Comparison of ENCODE assay signal across 8 cellular contexts in the genomic region with DNA sequence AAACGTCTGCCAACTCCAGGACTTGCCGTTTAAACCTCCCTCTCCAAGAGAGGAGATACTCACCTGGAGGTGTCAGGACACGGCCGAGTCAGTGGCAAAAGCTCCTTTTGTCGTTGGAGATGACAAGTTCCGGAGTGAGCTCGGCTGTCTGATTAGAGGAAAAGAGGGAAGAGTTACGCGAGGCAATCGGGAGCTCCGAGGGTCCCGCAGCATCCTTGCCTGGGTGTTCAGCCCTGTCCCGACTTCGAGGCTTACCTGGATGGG. TPM values are rescaled to one million over a fixed set of nuclear protein-coding genes. Genes with fewer than 3 reads are reported as not detected.
A peak's percentile ranks its signal among the peaks of the same experiment; 100 is the strongest.
DNase-seq lines count a peak whose midpoint lies in the region; ATAC-seq and TF ChIP-seq lines count a peak whose summit lies in the region.

No MANE protein-coding gene starts in this region.

- peaks cover 66% of the 10 kb centered on the region for H3K4me1 Mint-ChIP-seq in CD8-positive, alpha-beta T cell (ENCODE audit: low read depth)

- H3K4me1 ChIP-seq in CD8-positive, alpha-beta T cell (ENCODE audit: insufficient read depth, low read length), result peaks cover 59% of the 10 kb centered on the region
- H3K4me1 ChIP-seq in NT2/D1 (ENCODE audit: insufficient read depth, insufficient read length) (peaks cover 3% of the 10 kb centered on the region), neuronal stem cell (ENCODE audit: control insufficient read depth in 2 of 2, insufficient read depth in 1 of 2, low read depth in 1 of 2, low read length in 2 of 2) (peaks cover 47 to 52% of the 10 kb centered on the region in 2 donors)
- peaks cover 34% of the 10 kb centered on the region for H3K4me1 ChIP-seq in effector memory CD4-positive, alpha-beta T cell (ENCODE audit: control insufficient read depth, insufficient read depth, low read length, poor library complexity, severe bottlenecking)

- H3K36me3 ChIP-seq in CD8-positive, alpha-beta T cell (ENCODE audit: insufficient read depth, low read length), result no peaks in the 10 kb centered on the region
- H3K36me3 ChIP-seq in NT2/D1 (ENCODE audit: insufficient read depth, insufficient read length, low read length), result peaks cover 20% of the 10 kb centered on the region
- no peaks in the 10 kb centered on the region for H3K36me3 ChIP-seq in effector memory CD4-positive, alpha-beta T cell (ENCODE audit: control insufficient read depth, insufficient read depth, low read length)
- peaks cover 0 to 24% of the 10 kb centered on the region in 2 donors for H3K36me3 ChIP-seq in neuronal stem cell (replicated peaks in 1 of 2; ENCODE audit: control insufficient read depth in 2 of 2, insufficient read depth in 2 of 2, low read length in 2 of 2)

- H3K4me3 Mint-ChIP-seq in CD8-positive, alpha-beta T cell, result peak overlapping the region; percentile 81

- CTCF ChIA-PET in CD8-positive, alpha-beta T cell (lab: Charles Lee), result interaction anchor here (0.8 to 23.4 kb wide), 12 partner anchors 9 to 133 kb away, joined by 3 to 1167 read pairs (median 4); a partner anchor contains a TSS

- no peak for TF ChIP-seq CTCF in CD8-positive, alpha-beta T cell (IDR thresholded peaks at IDR 0.05)

- peak overlapping the region; percentile 39 for H3K14ac ChIP-seq in neuronal stem cell (ENCODE audit: low read length)

- H4K91ac ChIP-seq in neuronal stem cell (ENCODE audit: low read depth, low read length, poor library complexity), result no peak overlapping the region

- peak overlapping the region; percentile 83 for H3K27ac ChIP-seq in CD8-positive, alpha-beta T cell (ENCODE audit: low read depth, low read length)
- peak overlapping the region; percentile 81 for H3K27ac ChIP-seq in effector memory CD4-positive, alpha-beta T cell (ENCODE audit: insufficient read depth, low read length, poor library complexity, severe bottlenecking)
- no peak overlapping the region for H3K27ac ChIP-seq in neuronal stem cell (replicated peaks; ENCODE audit: low read length)

- H3K23ac ChIP-seq in neuronal stem cell (ENCODE audit: low read depth, low read length, poor library complexity), result peak overlapping the region; percentile 47

- H3K27ac Mint-ChIP-seq in CD8-positive, alpha-beta T cell, result peak overlapping the region; percentile 99

- H2BK5ac ChIP-seq in neuronal stem cell (ENCODE audit: low read length), result peak overlapping the region; percentile 44

- no peak overlapping the region for H2BK15ac ChIP-seq in neuronal stem cell (ENCODE audit: low read length)

- no peaks in the 10 kb centered on the region for H3K9me3 ChIP-seq in CD8-positive, alpha-beta T cell (ENCODE audit: low read length)
- H3K9me3 ChIP-seq in NT2/D1 (ENCODE audit: insufficient read depth, low read length) (no peaks in the 10 kb centered on the region), neuronal stem cell (replicated peaks in 1 of 2; ENCODE audit: control insufficient read depth in 2 of 2, insufficient read depth in 1 of 2, low read depth in 1 of 2, low read length in 2 of 2) (no peaks in the 10 kb centered on the region)
- no peaks in the 10 kb centered on the region for H3K9me3 ChIP-seq in effector memory CD4-positive, alpha-beta T cell (ENCODE audit: control insufficient read depth, low read length)

- H4K8ac ChIP-seq in neuronal stem cell (ENCODE audit: low read depth, low read length), result no peak overlapping the region

- no peaks in the 10 kb centered on the region for H3K27me3 Mint-ChIP-seq in CD8-positive, alpha-beta T cell (ENCODE audit: low read depth)

- intact Hi-C loops in CD8-positive, alpha-beta T cell (cut with DNase I, micrococcal nuclease), result loop anchor here (1.0 to 10.0 kb wide), 9 partner anchors 14 to 246 kb away; a partner anchor contains a TSS

- H3K9ac ChIP-seq in NT2/D1 (ENCODE audit: insufficient read length, low read depth) (peak overlapping the region; percentile 90), neuronal stem cell (ENCODE audit: low read depth, low read length, poor library complexity) (peak overlapping the region; percentile 95)

- no peak overlapping the region for H2AFZ ChIP-seq in neuronal stem cell (ENCODE audit: low read length)

- no peaks in the 10 kb centered on the region for H3K9me3 Mint-ChIP-seq in CD8-positive, alpha-beta T cell

- WGBS in neuronal stem cell (ENCODE audit: extremely low coverage in 2 of 2, insufficient read length in 2 of 2, insufficient replicate concordance in 1 of 2), 2 donors, result no CpG with 5 or more reads among the region's 14 CpGs

- peak overlapping the region; percentile 92 for H3K18ac ChIP-seq in neuronal stem cell (ENCODE audit: low read length)

- peak overlapping the region; percentile 86 for H3K4me2 ChIP-seq in neuronal stem cell (ENCODE audit: insufficient read depth, low read length, poor library complexity, severe bottlenecking)

- H2BK120ac ChIP-seq in neuronal stem cell (ENCODE audit: low read depth, low read length), result no peak overlapping the region

- H3K4me3 ChIP-seq in CD8-positive, alpha-beta T cell (ENCODE audit: low read depth, low read length), result peak overlapping the region; percentile 96
- H3K4me3 ChIP-seq in NT2/D1 (ENCODE audit: insufficient read length, low read depth), result peak overlapping the region; percentile 97
- peak overlapping the region; percentile 97 for H3K4me3 ChIP-seq in effector memory CD4-positive, alpha-beta T cell (ENCODE audit: insufficient read depth, low read depth, low read length, poor library complexity, severe bottlenecking)
- peak overlapping the region; percentile 91 to 93 for H3K4me3 ChIP-seq in neuronal stem cell (ENCODE audit: low read length in 2 of 2)

- POLR2A ChIA-PET in CD8-positive, alpha-beta T cell (lab: Charles Lee), result interaction anchor here (0.7 to 3.9 kb wide), 22 partner anchors 9 to 133 kb away, joined by 3 to 53 read pairs (median 4); a partner anchor contains a TSS

- peaks cover 18% of the 10 kb centered on the region for H3K36me3 Mint-ChIP-seq in CD8-positive, alpha-beta T cell

- H2AK5ac ChIP-seq in neuronal stem cell (ENCODE audit: low read depth, low read length), result peak overlapping the region; percentile 26

- peak in 1 of 7 experiments; percentile 26 for DNase-seq in CD8-positive, alpha-beta T cell
- DNase-seq in NT2/D1 (ENCODE audit: low read depth, low spot score) (no peak), neuronal stem cell (ENCODE audit: low spot score) (no peak), NCI-H2171 treated with DMSO at 0.1 percent for 48 hours (lab: John Stamatoyannopoulos, UW) (no peak), inferior parietal cortex (ENCODE audit: extremely low spot score) (no peak), SW480 (ENCODE audit: low spot score) (no peak)
- DNase-seq in effector memory CD4-positive, alpha-beta T cell, result no peak
- DNase-seq in effector CD8-positive, alpha-beta T cell (lab: John Stamatoyannopoulos, UW), result no peak

- no peak overlapping the region for H2BK12ac ChIP-seq in neuronal stem cell (ENCODE audit: low read length)

- no peak overlapping the region for H3K4ac ChIP-seq in neuronal stem cell (ENCODE audit: low read length)

- no peak for ATAC-seq in CD8-positive, alpha-beta T cell

- no peaks in the 10 kb centered on the region for H3K27me3 ChIP-seq in CD8-positive, alpha-beta T cell (ENCODE audit: insufficient read depth, low read length)
- H3K27me3 ChIP-seq in NT2/D1 (ENCODE audit: insufficient read depth, insufficient read length), result no peaks in the 10 kb centered on the region
- no peaks in the 10 kb centered on the region for H3K27me3 ChIP-seq in effector memory CD4-positive, alpha-beta T cell (replicated peaks; ENCODE audit: control insufficient read depth, insufficient read depth, low read length, poor library complexity, severe bottlenecking)
- peaks cover 0 to 8% (median 0%) of the 10 kb centered on the region in 3 experiments for H3K27me3 ChIP-seq in neuronal stem cell (ENCODE audit: control insufficient read depth in 3 of 3, insufficient read depth in 3 of 3, low read depth in 1 of 3, low read length in 3 of 3)

- H3K79me1 ChIP-seq in neuronal stem cell (ENCODE audit: low read depth, low read length), result peaks cover 6% of the 10 kb centered on the region

RNA-seq across cellular contexts. Expression of a gene that starts 0.5 kb away (rescaled TPM):
- 10 to 100 TPM; 44.2 to 48.1 TPM for total RNA-seq in CD8-positive, alpha-beta T cell
- 99.9 TPM for polyA plus RNA-seq in neuronal stem cell (2013, experiment 1 of 2)
- polyA plus RNA-seq in neuronal stem cell (2013, experiment 2 of 2), result 99.2 TPM

RNA-seq across cellular contexts. Expression of a gene that starts 27.8 kb away (rescaled TPM):
- total RNA-seq in CD8-positive, alpha-beta T cell, result under 1 TPM; 0.19 to 0.38 TPM
- polyA plus RNA-seq in neuronal stem cell (2013, experiment 1 of 2), result 3.8 TPM
- 4.4 TPM for polyA plus RNA-seq in neuronal stem cell (2013, experiment 2 of 2)
